ENCODE assay signal across 1 cellular context in genomic region chr20:56658341-56658947, GRCh38. TPM values are rescaled to one million over a fixed set of nuclear protein-coding genes. Genes with fewer than 3 reads are reported as not detected.
"Had no signal": no experiment of that assay in that cellular context is flagged by ENCODE, and none has a peak within 500 bp of the region (broad histone marks: within the 10 kb centered on the region; RNA-seq: fewer than 3 reads in every experiment).

No MANE protein-coding gene starts in this region.

RNA-seq across cellular contexts. Expression of gene TFAP2C, which starts 29.3 kb away (rescaled TPM):
- total RNA-seq: LHCN-M2 had no signal
